ENCODE assay signal across 17 cellular contexts in the genomic region with DNA sequence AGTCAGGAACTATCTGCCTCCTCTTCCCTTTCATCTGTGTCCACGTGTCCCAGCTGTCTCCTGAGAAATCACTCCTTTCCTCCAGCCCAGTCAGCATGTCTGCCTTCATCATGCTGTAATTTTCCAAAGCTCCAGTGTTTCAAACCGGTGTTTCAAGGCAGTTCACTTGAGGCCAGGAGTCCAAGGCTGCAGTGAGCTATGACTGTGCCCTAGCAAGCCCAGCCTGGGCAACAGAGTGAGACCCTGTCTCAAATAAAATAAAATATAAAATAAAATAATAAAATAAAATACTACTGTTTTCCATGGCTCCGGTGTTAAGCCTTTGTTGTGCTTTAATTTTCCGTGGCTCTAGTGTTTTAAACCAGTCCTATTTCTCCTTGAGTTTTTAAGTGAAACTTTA. TPM values are rescaled to one million over a fixed set of nuclear protein-coding genes. Genes with fewer than 3 reads are reported as not detected.
A peak's percentile ranks its signal among the peaks of the same experiment; 100 is the strongest.
DNase-seq lines count a peak whose midpoint lies in the region; ATAC-seq and TF ChIP-seq lines count a peak whose summit lies in the region.
"Had no signal": no experiment of that assay in that cellular context is flagged by ENCODE, and none has a peak within 500 bp of the region (broad histone marks: within the 10 kb centered on the region; RNA-seq: fewer than 3 reads in every experiment).

No MANE protein-coding gene starts in this region.

- no peak overlapping the region for H3K4me3 ChIP-seq in CD8-positive, alpha-beta T cell (ENCODE audit: low read depth, low read length)
- no peak overlapping the region for H3K4me3 ChIP-seq in MG63
- H3K4me3 ChIP-seq: A549, GM23248 had no signal

- H3K9me3 ChIP-seq in CD8-positive, alpha-beta T cell (ENCODE audit: low read length): no peaks in the 10 kb centered on the region
- H3K9me3 ChIP-seq in MG63: no peaks in the 10 kb centered on the region
- H3K9me3 ChIP-seq: A549, BE2C, Caco-2 had no signal

- DNase-seq in CD8-positive, alpha-beta T cell: no peak
- peak; percentile 67 for DNase-seq in myocyte (ENCODE audit: low read depth)
- no peak for DNase-seq in osteocyte (ENCODE audit: extremely low spot score, unreplicated experiment)
- DNase-seq in MG63: no peak
- DNase-seq in NCI-H82 treated with DMSO at 0.1 percent for 48 hours (lab: John Stamatoyannopoulos, UW; ENCODE audit: unreplicated experiment): no peak
- DNase-seq in SK-N-DZ (ENCODE audit: low spot score): no peak
- DNase-seq: BE2C; Caco-2; CD8-positive, alpha-beta memory T cell; DMS53; GF-D8; GM23248; IMR-90 had no signal

- no peak for ATAC-seq in CD8-positive, alpha-beta T cell
- ATAC-seq in activated T-helper 17 cell treated with anti-CD3 and anti-CD28 coated beads, Interleukin-2, amount 50 U/mL, for 72 hours (replicated peaks): no peak
- ATAC-seq: A549, HCT116 had no signal

- peaks cover 6% of the 10 kb centered on the region for H3K36me3 ChIP-seq in CD8-positive, alpha-beta T cell (ENCODE audit: insufficient read depth, low read length)
- no peaks in the 10 kb centered on the region for H3K36me3 ChIP-seq in MG63
- H3K36me3 ChIP-seq: BE2C had no signal

- H3K36me3 Mint-ChIP-seq in CD8-positive, alpha-beta T cell: peaks cover 30% of the 10 kb centered on the region
- no peaks in the 10 kb centered on the region for H3K36me3 Mint-ChIP-seq in activated T-helper 17 cell treated with anti-CD3 and anti-CD28 coated beads, Interleukin-2, amount 50 U/mL, for 72 hours (ENCODE audit: low read depth)
- H3K36me3 Mint-ChIP-seq in osteocyte (ENCODE audit: unreplicated experiment): peaks cover 2% of the 10 kb centered on the region

- CTCF ChIA-PET in CD8-positive, alpha-beta T cell (lab: Charles Lee): interaction anchor here (1.2 kb wide), 1 partner anchor 19 kb away, joined by 3 read pairs; no protein-coding TSS in a partner anchor

- POLR2A ChIA-PET in CD8-positive, alpha-beta T cell (lab: Charles Lee): no interaction called here

- peak overlapping the region; percentile 28 for H3K27ac Mint-ChIP-seq in CD8-positive, alpha-beta T cell
- peak overlapping the region; percentile 3 for H3K27ac Mint-ChIP-seq in activated T-helper 17 cell treated with anti-CD3 and anti-CD28 coated beads, Interleukin-2, amount 50 U/mL, for 72 hours
- H3K27ac Mint-ChIP-seq in osteocyte (ENCODE audit: unreplicated experiment): peak overlapping the region; percentile 56

- no peak for TF ChIP-seq CTCF in CD8-positive, alpha-beta T cell (IDR thresholded peaks at IDR 0.05)
- TF ChIP-seq CTCF in osteocyte (IDR thresholded peaks at IDR 0.05): no peak

- no peaks in the 10 kb centered on the region for H3K27me3 ChIP-seq in CD8-positive, alpha-beta T cell (ENCODE audit: insufficient read depth, low read length)
- no peaks in the 10 kb centered on the region for H3K27me3 ChIP-seq in MG63
- H3K27me3 ChIP-seq: BE2C had no signal

- intact Hi-C loops in CD8-positive, alpha-beta T cell (cut with DNase I, micrococcal nuclease): no loop called here

- H3K9me3 Mint-ChIP-seq in CD8-positive, alpha-beta T cell: no peaks in the 10 kb centered on the region
- H3K9me3 Mint-ChIP-seq in activated T-helper 17 cell treated with anti-CD3 and anti-CD28 coated beads, Interleukin-2, amount 50 U/mL, for 72 hours: no peaks in the 10 kb centered on the region
- no peaks in the 10 kb centered on the region for H3K9me3 Mint-ChIP-seq in osteocyte (ENCODE audit: unreplicated experiment)
- H3K9me3 Mint-ChIP-seq: CD8-positive, alpha-beta memory T cell had no signal

- peaks cover 17% of the 10 kb centered on the region for H3K4me1 ChIP-seq in CD8-positive, alpha-beta T cell (ENCODE audit: insufficient read depth, low read length)

- H3K27me3 Mint-ChIP-seq in CD8-positive, alpha-beta T cell (ENCODE audit: low read depth): no peaks in the 10 kb centered on the region
- H3K27me3 Mint-ChIP-seq in activated T-helper 17 cell treated with anti-CD3 and anti-CD28 coated beads, Interleukin-2, amount 50 U/mL, for 72 hours: no peaks in the 10 kb centered on the region
- no peaks in the 10 kb centered on the region for H3K27me3 Mint-ChIP-seq in osteocyte (ENCODE audit: unreplicated experiment)

- peaks cover 34% of the 10 kb centered on the region for H3K4me1 Mint-ChIP-seq in CD8-positive, alpha-beta T cell (ENCODE audit: low read depth)
- peaks cover 11% of the 10 kb centered on the region for H3K4me1 Mint-ChIP-seq in activated T-helper 17 cell treated with anti-CD3 and anti-CD28 coated beads, Interleukin-2, amount 50 U/mL, for 72 hours
- peaks cover 40% of the 10 kb centered on the region for H3K4me1 Mint-ChIP-seq in osteocyte (ENCODE audit: unreplicated experiment)

- H3K27ac ChIP-seq in CD8-positive, alpha-beta T cell (ENCODE audit: low read depth, low read length): no peak overlapping the region
- H3K27ac ChIP-seq: A549, C4-2B, GM23248 had no signal

- no peak overlapping the region for H3K4me3 Mint-ChIP-seq in CD8-positive, alpha-beta T cell
- no peak overlapping the region for H3K4me3 Mint-ChIP-seq in activated T-helper 17 cell treated with anti-CD3 and anti-CD28 coated beads, Interleukin-2, amount 50 U/mL, for 72 hours
- no peak overlapping the region for H3K4me3 Mint-ChIP-seq in osteocyte (ENCODE audit: unreplicated experiment)
- H3K4me3 Mint-ChIP-seq: CD8-positive, alpha-beta memory T cell had no signal

RNA-seq across cellular contexts. Expression of gene SELENON, which starts 7.9 kb away (rescaled TPM):
- 10 to 100 TPM; 18.9 to 20.2 TPM for total RNA-seq in CD8-positive, alpha-beta T cell
- total RNA-seq in activated T-helper 17 cell treated with anti-CD3 and anti-CD28 coated beads, Interleukin-2, amount 50 U/mL, for 72 hours: 10 to 100 TPM; 10.2 to 13.2 TPM
- total RNA-seq in myocyte: 18.7 and 19.1 TPM in 2 replicates
- polyA plus RNA-seq in myocyte (2012): 62.3 TPM
- 126 and 129 TPM in 2 replicates for total RNA-seq in osteocyte
- total RNA-seq in MG63 (2014; rRNA removed; shearing (Covaris generic); ENCODE audit: low replicate concordance): 12.9 and 18.8 TPM in 2 replicates
- 25.5 and 29.9 TPM in 2 replicates for polyA plus RNA-seq in SK-N-DZ (2014; cell fraction: cytosol; rRNA removed)
- 13.7 and 16.4 TPM in 2 replicates for polyA plus RNA-seq in SK-N-DZ (2014; cell fraction: nucleus; rRNA removed)

RNA-seq across cellular contexts. Expression of gene MTFR1L, which starts 27.6 kb away (rescaled TPM):
- total RNA-seq in CD8-positive, alpha-beta T cell: 10 to 100 TPM; 22.9 to 25.7 TPM
- 10 to 100 TPM; 39.6 to 58.8 TPM for total RNA-seq in activated T-helper 17 cell treated with anti-CD3 and anti-CD28 coated beads, Interleukin-2, amount 50 U/mL, for 72 hours
- 81.2 and 81.6 TPM in 2 replicates for total RNA-seq in myocyte
- polyA plus RNA-seq in myocyte (2012): 83.1 TPM
- total RNA-seq in osteocyte: 70.6 and 76.8 TPM in 2 replicates
- total RNA-seq in MG63 (2014; rRNA removed; shearing (Covaris generic); ENCODE audit: low replicate concordance): 18.2 and 24.3 TPM in 2 replicates
- polyA plus RNA-seq in SK-N-DZ (2014; cell fraction: cytosol; rRNA removed): 41.3 and 45.7 TPM in 2 replicates
- polyA plus RNA-seq in SK-N-DZ (2014; cell fraction: nucleus; rRNA removed): 53.0 and 70.9 TPM in 2 replicates

Comparison
In these comparisons a context has a peak if more than half of its experiments do, and no peak if none do; other contexts are left out.
1. H3K27ac Mint-ChIP-seq: peak in every context shown above with its lines; median percentile 56 in osteocyte; 28 in CD8-positive, alpha-beta T cell; 3 in activated T-helper 17 cell treated with anti-CD3 and anti-CD28 coated beads, Interleukin-2, amount 50 U/mL, for 72 hours.